29 cellular contexts compared by ENCODE assay signal in genomic region chr11:15485432-15485831, GRCh38.
"Had no signal": no experiment of that assay in that cellular context is flagged by ENCODE, and none has a peak within 500 bp of the region (broad histone marks: within the 10 kb centered on the region; RNA-seq: fewer than 3 reads in every experiment).

No MANE protein-coding gene starts in this region.

- DNase-seq: colonic mucosa; cortex of kidney; dermis blood vessel endothelial cell; dorsolateral prefrontal cortex; effector CD4-positive, alpha-beta T cell; effector CD8-positive, alpha-beta T cell; effector memory CD4-positive, alpha-beta T cell; effector memory CD8-positive, alpha-beta T cell; endodermal cell; erythroblast; esophagus squamous epithelium; foreskin fibroblast; foreskin keratinocyte; foreskin melanocyte; gastrocnemius medialis; glutamatergic neuron; head of caudate nucleus; heart left ventricle; heart right ventricle had no signal

- H3K4me3 ChIP-seq: colonic mucosa, coronary artery, dorsolateral prefrontal cortex, esophagus muscularis mucosa, esophagus squamous epithelium, gastrocnemius medialis, gastroesophageal sphincter, heart left ventricle, heart right ventricle had no signal

- H3K27me3 Mint-ChIP-seq: effector memory CD8-positive, alpha-beta T cell had no signal

- H3K36me3 ChIP-seq: colonic mucosa, esophagus muscularis mucosa, esophagus squamous epithelium, gastrocnemius medialis, gastroesophageal sphincter, heart left ventricle, heart right ventricle had no signal

- H3K27ac Mint-ChIP-seq: dendritic cell treated with granulocyte-macrophage colony-stimulating factor and Interleukin-4, amounts not matched to agents 40 ng/mL and 50 ng/mL, for 4 days; effector memory CD8-positive, alpha-beta T cell had no signal

- H3K9me3 Mint-ChIP-seq: endodermal cell had no signal

- H3K4me1 ChIP-seq: colonic mucosa, esophagus muscularis mucosa, esophagus squamous epithelium, foreskin keratinocyte, gastrocnemius medialis, gastroesophageal sphincter, heart left ventricle, heart right ventricle had no signal

- ATAC-seq: effector memory CD8-positive, alpha-beta T cell; esophagus mucosa; foreskin keratinocyte; gastrocnemius medialis; gastroesophageal sphincter; heart left ventricle; heart right ventricle had no signal

- H3K27ac ChIP-seq: colonic mucosa, coronary artery, epithelial cell of prostate, esophagus muscularis mucosa, esophagus squamous epithelium, foreskin keratinocyte, gastrocnemius medialis, gastroesophageal sphincter, heart left ventricle, heart right ventricle had no signal

- H3K27me3 ChIP-seq: colonic mucosa, esophagus muscularis mucosa, esophagus squamous epithelium, foreskin keratinocyte, gastrocnemius medialis, gastroesophageal sphincter, heart left ventricle had no signal

- H3K4me3 Mint-ChIP-seq: dendritic cell treated with granulocyte-macrophage colony-stimulating factor and Interleukin-4, amounts not matched to agents 40 ng/mL and 50 ng/mL, for 4 days; effector memory CD8-positive, alpha-beta T cell; endodermal cell had no signal

- H3K9me3 ChIP-seq: colonic mucosa, esophagus muscularis mucosa, esophagus squamous epithelium, gastrocnemius medialis, gastroesophageal sphincter, heart left ventricle, heart right ventricle had no signal

- FAIRE-seq: colon, endometrium, endothelial cell of umbilical vein, frontal cortex had no signal
